ENCODE assay signal across 1 cellular context in the genomic region with DNA sequence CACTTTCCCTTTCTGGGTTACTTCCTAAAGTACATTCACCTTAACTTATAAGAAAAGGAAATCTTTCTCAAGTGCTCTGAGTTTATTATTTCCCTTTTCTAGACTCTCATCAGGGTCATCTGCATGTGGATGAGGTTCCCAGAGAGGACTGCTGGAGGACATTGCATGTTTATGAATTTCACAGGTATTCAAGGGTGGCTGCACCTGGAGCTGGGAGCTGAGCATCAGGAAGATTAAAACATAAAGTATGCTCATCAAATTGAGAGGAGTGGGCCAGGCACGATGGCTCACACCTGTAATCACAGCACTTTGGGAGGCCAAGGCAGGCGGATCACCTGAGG.
TF ChIP-seq lines count a peak whose summit lies in the region.

No MANE protein-coding gene starts in this region.

TF ChIP-seq in IMR-90, 13 proteins besides CTCF, POLR2A, EP300 and RAD21:
- TF ChIP-seq, protein P1, sequence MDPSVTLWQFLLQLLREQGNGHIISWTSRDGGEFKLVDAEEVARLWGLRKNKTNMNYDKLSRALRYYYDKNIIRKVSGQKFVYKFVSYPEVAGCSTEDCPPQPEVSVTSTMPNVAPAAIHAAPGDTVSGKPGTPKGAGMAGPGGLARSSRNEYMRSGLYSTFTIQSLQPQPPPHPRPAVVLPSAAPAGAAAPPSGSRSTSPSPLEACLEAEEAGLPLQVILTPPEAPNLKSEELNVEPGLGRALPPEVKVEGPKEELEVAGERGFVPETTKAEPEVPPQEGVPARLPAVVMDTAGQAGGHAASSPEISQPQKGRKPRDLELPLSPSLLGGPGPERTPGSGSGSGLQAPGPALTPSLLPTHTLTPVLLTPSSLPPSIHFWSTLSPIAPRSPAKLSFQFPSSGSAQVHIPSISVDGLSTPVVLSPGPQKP (IDR thresholded peaks at IDR 0.05; ENCODE audit: borderline replicate concordance, low read depth, low read length): no peak
- TF ChIP-seq NFE2L2 (IDR thresholded peaks at IDR 0.05; ENCODE audit: low read depth, low read length): no peak
- no peak for TF ChIP-seq CEBPB (IDR thresholded peaks at IDR 0.05; ENCODE audit: low read depth, low read length)
- no peak for TF ChIP-seq RCOR1 (IDR thresholded peaks at IDR 0.05; ENCODE audit: insufficient replicate concordance, low read length)
- no peak for TF ChIP-seq RFX5 (IDR thresholded peaks at IDR 0.05; ENCODE audit: low read depth, low read length)
- TF ChIP-seq MXI1 (IDR thresholded peaks at IDR 0.05; ENCODE audit: borderline replicate concordance, low read depth, low read length): no peak
- TF ChIP-seq BHLHE40 (IDR thresholded peaks at IDR 0.05; ENCODE audit: low read depth, low read length): no peak
- TF ChIP-seq CHD1 (IDR thresholded peaks at IDR 0.05; ENCODE audit: low read depth, low read length): no peak
- TF ChIP-seq MAFK (IDR thresholded peaks at IDR 0.05; ENCODE audit: low read depth, low read length): no peak; the same call in 1 of the 2 replicates
- no peak for TF ChIP-seq MAZ (IDR thresholded peaks at IDR 0.05; ENCODE audit: borderline replicate concordance, low read depth, low read length)
- TF ChIP-seq SMC3 (IDR thresholded peaks at IDR 0.05; ENCODE audit: low read depth, low read length): no peak
TF ChIP-seq in IMR-90: peak in this region for 0.
